2 cellular contexts compared by ENCODE assay signal in the genomic region with DNA sequence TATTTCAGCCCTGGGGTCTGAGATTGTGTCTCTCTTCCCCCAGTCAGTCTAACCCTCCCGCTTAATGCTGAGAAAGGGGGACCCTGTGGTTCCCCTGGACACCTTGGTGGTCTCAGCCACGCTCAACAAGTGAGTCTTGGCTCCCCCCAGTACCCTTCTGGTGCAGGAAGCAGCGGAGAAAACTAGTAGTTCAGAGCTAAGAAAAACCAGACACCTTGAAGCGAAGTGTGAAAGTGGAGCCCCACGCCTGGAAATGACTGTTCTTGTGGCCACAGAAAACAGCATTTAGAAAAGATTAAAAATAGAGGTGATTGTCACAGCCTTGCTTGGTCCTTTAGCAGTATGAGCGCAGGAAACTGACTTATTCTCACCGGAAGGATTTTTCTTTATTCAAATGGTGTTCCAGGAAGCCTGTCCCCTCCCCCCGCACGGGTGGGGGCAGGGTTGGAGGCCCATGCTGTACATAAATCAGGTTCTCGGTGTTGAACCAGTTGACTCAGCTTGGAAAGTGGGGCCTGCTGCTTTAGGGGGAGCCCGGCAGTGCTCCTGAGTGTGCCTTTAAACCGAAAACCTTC.
A peak's percentile ranks its signal among the peaks of the same experiment; 100 is the strongest.
TF ChIP-seq lines count a peak whose summit lies in the region.

No MANE protein-coding gene starts in this region.

TF ChIP-seq in K562, 482 proteins besides CTCF, POLR2A, EP300 and RAD21 (continued from another document and continues in another):
- TF ChIP-seq, protein P1, sequence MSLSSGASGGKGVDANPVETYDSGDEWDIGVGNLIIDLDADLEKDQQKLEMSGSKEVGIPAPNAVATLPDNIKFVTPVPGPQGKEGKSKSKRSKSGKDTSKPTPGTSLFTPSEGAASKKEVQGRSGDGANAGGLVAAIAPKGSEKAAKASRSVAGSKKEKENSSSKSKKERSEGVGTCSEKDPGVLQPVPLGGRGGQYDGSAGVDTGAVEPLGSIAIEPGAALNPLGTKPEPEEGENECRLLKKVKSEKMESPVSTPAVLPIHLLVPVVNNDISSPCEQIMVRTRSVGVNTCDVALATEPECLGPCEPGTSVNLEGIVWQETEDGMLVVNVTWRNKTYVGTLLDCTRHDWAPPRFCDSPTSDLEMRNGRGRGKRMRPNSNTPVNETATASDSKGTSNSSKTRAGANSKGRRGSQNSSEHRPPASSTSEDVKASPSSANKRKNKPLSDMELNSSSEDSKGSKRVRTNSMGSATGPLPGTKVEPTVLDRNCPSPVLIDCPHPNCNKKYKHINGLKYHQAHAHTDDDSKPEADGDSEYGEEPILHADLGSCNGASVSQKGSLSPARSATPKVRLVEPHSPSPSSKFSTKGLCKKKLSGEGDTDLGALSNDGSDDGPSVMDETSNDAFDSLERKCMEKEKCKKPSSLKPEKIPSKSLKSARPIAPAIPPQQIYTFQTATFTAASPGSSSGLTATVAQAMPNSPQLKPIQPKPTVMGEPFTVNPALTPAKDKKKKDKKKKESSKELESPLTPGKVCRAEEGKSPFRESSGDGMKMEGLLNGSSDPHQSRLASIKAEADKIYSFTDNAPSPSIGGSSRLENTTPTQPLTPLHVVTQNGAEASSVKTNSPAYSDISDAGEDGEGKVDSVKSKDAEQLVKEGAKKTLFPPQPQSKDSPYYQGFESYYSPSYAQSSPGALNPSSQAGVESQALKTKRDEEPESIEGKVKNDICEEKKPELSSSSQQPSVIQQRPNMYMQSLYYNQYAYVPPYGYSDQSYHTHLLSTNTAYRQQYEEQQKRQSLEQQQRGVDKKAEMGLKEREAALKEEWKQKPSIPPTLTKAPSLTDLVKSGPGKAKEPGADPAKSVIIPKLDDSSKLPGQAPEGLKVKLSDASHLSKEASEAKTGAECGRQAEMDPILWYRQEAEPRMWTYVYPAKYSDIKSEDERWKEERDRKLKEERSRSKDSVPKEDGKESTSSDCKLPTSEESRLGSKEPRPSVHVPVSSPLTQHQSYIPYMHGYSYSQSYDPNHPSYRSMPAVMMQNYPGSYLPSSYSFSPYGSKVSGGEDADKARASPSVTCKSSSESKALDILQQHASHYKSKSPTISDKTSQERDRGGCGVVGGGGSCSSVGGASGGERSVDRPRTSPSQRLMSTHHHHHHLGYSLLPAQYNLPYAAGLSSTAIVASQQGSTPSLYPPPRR (CRISPR knock-in tag; IDR thresholded peaks at IDR 0.05; ENCODE audit: borderline replicate concordance): no peak
- TF ChIP-seq, protein P2, sequence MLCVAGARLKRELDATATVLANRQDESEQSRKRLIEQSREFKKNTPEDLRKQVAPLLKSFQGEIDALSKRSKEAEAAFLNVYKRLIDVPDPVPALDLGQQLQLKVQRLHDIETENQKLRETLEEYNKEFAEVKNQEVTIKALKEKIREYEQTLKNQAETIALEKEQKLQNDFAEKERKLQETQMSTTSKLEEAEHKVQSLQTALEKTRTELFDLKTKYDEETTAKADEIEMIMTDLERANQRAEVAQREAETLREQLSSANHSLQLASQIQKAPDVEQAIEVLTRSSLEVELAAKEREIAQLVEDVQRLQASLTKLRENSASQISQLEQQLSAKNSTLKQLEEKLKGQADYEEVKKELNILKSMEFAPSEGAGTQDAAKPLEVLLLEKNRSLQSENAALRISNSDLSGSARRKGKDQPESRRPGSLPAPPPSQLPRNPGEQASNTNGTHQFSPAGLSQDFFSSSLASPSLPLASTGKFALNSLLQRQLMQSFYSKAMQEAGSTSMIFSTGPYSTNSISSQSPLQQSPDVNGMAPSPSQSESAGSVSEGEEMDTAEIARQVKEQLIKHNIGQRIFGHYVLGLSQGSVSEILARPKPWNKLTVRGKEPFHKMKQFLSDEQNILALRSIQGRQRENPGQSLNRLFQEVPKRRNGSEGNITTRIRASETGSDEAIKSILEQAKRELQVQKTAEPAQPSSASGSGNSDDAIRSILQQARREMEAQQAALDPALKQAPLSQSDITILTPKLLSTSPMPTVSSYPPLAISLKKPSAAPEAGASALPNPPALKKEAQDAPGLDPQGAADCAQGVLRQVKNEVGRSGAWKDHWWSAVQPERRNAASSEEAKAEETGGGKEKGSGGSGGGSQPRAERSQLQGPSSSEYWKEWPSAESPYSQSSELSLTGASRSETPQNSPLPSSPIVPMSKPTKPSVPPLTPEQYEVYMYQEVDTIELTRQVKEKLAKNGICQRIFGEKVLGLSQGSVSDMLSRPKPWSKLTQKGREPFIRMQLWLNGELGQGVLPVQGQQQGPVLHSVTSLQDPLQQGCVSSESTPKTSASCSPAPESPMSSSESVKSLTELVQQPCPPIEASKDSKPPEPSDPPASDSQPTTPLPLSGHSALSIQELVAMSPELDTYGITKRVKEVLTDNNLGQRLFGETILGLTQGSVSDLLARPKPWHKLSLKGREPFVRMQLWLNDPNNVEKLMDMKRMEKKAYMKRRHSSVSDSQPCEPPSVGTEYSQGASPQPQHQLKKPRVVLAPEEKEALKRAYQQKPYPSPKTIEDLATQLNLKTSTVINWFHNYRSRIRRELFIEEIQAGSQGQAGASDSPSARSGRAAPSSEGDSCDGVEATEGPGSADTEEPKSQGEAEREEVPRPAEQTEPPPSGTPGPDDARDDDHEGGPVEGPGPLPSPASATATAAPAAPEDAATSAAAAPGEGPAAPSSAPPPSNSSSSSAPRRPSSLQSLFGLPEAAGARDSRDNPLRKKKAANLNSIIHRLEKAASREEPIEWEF (CRISPR knock-in tag; IDR thresholded peaks at IDR 0.05): no peak
- TF ChIP-seq, protein P3, sequence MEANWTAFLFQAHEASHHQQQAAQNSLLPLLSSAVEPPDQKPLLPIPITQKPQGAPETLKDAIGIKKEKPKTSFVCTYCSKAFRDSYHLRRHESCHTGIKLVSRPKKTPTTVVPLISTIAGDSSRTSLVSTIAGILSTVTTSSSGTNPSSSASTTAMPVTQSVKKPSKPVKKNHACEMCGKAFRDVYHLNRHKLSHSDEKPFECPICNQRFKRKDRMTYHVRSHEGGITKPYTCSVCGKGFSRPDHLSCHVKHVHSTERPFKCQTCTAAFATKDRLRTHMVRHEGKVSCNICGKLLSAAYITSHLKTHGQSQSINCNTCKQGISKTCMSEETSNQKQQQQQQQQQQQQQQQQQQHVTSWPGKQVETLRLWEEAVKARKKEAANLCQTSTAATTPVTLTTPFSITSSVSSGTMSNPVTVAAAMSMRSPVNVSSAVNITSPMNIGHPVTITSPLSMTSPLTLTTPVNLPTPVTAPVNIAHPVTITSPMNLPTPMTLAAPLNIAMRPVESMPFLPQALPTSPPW (CRISPR knock-in tag; IDR thresholded peaks at IDR 0.05): peak; percentile 89
- no peak; the same call in 1 of the 2 replicates for TF ChIP-seq CREB1 (IDR thresholded peaks at IDR 0.05)
- no peak for TF ChIP-seq CREB1 (CRISPR knock-in tag; IDR thresholded peaks at IDR 0.05)
- no peak for TF ChIP-seq NBN (IDR thresholded peaks at IDR 0.05; ENCODE audit: low read depth)
- TF ChIP-seq ZNF408 (CRISPR knock-in tag; IDR thresholded peaks at IDR 0.05; ENCODE audit: low read depth): no peak
- TF ChIP-seq LEF1 (IDR thresholded peaks at IDR 0.05): peak; percentile 59
- no peak for TF ChIP-seq KAT2B (IDR thresholded peaks at IDR 0.05; ENCODE audit: low read depth, low read length)
- TF ChIP-seq ZNF253 (CRISPR knock-in tag; conservative IDR thresholded peaks at IDR 0.05): no peak
- TF ChIP-seq SIN3A (IDR thresholded peaks at IDR 0.05; ENCODE audit: borderline replicate concordance in 2 of 2, control insufficient read depth in 1 of 2, low read depth in 2 of 2, low read length in 2 of 2): peak; percentile 54 to 63; a peak in 2 of 4 replicates
- peak; percentile 44 for TF ChIP-seq KDM5B (IDR thresholded peaks at IDR 0.05; ENCODE audit: insufficient replicate concordance, low read depth, low read length)
- peak; percentile 32 for TF ChIP-seq JUND (IDR thresholded peaks at IDR 0.05; ENCODE audit: borderline replicate concordance, low read depth, low read length)
- no peak; the same call in 2 of the 3 replicates for TF ChIP-seq JUND (tag; IDR thresholded peaks at IDR 0.05; ENCODE audit: borderline replicate concordance, low read depth, low read length)
- TF ChIP-seq SMAD4 (CRISPR knock-in tag; conservative IDR thresholded peaks at IDR 0.05): 0 out of 2 replicates have a peak, but pooled peaks have one; percentile 26

TF ChIP-seq in HepG2, 621 proteins besides CTCF, POLR2A, EP300 and RAD21 (continued from another document):
- TF ChIP-seq, protein P4, sequence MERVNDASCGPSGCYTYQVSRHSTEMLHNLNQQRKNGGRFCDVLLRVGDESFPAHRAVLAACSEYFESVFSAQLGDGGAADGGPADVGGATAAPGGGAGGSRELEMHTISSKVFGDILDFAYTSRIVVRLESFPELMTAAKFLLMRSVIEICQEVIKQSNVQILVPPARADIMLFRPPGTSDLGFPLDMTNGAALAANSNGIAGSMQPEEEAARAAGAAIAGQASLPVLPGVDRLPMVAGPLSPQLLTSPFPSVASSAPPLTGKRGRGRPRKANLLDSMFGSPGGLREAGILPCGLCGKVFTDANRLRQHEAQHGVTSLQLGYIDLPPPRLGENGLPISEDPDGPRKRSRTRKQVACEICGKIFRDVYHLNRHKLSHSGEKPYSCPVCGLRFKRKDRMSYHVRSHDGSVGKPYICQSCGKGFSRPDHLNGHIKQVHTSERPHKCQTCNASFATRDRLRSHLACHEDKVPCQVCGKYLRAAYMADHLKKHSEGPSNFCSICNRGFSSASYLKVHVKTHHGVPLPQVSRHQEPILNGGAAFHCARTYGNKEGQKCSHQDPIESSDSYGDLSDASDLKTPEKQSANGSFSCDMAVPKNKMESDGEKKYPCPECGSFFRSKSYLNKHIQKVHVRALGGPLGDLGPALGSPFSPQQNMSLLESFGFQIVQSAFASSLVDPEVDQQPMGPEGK (CRISPR knock-in tag; IDR thresholded peaks at IDR 0.05): peak; percentile 84
- TF ChIP-seq YEATS2 (CRISPR knock-in tag; IDR thresholded peaks at IDR 0.05; ENCODE audit: borderline replicate concordance) (0 out of 2 replicates have a peak, but pooled peaks have one; percentile 12), SETDB1 (CRISPR knock-in tag; IDR thresholded peaks at IDR 0.05; ENCODE audit: borderline replicate concordance) (no peak), RXRB (CRISPR knock-in tag; IDR thresholded peaks at IDR 0.05; ENCODE audit: borderline replicate concordance) (no peak; the same call in 1 of the 2 replicates), IRF2 (CRISPR knock-in tag; IDR thresholded peaks at IDR 0.05) (no peak), NAIF1 (CRISPR knock-in tag; IDR thresholded peaks at IDR 0.05; ENCODE audit: borderline replicate concordance) (no peak), ZNF564 (CRISPR knock-in tag; IDR thresholded peaks at IDR 0.05) (no peak), GFI1 (CRISPR knock-in tag; IDR thresholded peaks at IDR 0.05; ENCODE audit: borderline replicate concordance) (0 out of 2 replicates have a peak, but pooled peaks have one; percentile 43), THAP11 (CRISPR knock-in tag; IDR thresholded peaks at IDR 0.05) (peak; percentile 62; the same call in 1 of the 2 replicates)
- TF ChIP-seq, protein P5, sequence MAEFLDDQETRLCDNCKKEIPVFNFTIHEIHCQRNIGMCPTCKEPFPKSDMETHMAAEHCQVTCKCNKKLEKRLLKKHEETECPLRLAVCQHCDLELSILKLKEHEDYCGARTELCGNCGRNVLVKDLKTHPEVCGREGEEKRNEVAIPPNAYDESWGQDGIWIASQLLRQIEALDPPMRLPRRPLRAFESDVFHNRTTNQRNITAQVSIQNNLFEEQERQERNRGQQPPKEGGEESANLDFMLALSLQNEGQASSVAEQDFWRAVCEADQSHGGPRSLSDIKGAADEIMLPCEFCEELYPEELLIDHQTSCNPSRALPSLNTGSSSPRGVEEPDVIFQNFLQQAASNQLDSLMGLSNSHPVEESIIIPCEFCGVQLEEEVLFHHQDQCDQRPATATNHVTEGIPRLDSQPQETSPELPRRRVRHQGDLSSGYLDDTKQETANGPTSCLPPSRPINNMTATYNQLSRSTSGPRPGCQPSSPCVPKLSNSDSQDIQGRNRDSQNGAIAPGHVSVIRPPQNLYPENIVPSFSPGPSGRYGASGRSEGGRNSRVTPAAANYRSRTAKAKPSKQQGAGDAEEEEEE (CRISPR knock-in tag; IDR thresholded peaks at IDR 0.05; ENCODE audit: borderline replicate concordance): no peak
- TF ChIP-seq, protein P6, sequence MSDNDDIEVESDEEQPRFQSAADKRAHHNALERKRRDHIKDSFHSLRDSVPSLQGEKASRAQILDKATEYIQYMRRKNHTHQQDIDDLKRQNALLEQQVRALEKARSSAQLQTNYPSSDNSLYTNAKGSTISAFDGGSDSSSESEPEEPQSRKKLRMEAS (IDR thresholded peaks at IDR 0.05): 0 out of 2 replicates have a peak, but pooled peaks have one; percentile 29
